27 cellular contexts compared by ENCODE assay signal in the genomic region with DNA sequence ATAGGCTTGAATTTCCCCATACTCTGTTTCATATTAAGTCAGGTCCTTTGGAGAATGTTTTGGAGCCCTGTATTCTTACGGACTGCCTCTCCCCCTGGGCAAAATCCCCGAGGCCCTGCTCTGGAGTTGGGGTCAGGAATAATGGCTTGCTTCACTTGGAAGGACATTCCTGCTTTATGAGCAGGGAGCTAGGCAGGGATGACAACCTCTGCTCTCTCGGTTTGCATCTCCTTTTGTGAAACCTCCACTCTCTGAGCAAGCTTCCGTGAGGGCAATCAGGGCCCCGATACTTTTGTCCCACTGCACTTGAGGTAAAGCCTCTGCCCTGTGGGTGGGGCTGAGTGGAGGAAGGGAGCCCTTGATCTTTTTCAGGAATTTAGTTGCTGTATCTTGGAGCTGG. TPM values are rescaled to one million over a fixed set of nuclear protein-coding genes. Genes with fewer than 3 reads are reported as not detected.
"Had no signal": no experiment of that assay in that cellular context is flagged by ENCODE, and none has a peak within 500 bp of the region (broad histone marks: within the 10 kb centered on the region; RNA-seq: fewer than 3 reads in every experiment).

No MANE protein-coding gene starts in this region.

- H3K4me1 ChIP-seq: left ventricle myocardium inferior, pancreas, prostate gland, stomach, testis, thyroid gland, transverse colon, uterus had no signal

- H3K27me3 ChIP-seq: pancreas, stomach, testis, thyroid gland, transverse colon, uterus had no signal

- H3K36me3 ChIP-seq: uterus had no signal

- H3K4me3 ChIP-seq: left ventricle myocardium inferior, lung, pancreas, prostate gland, skin epidermis, stomach, testis, thyroid gland, transverse colon, uterus had no signal

- H3K9me3 Mint-ChIP-seq: naive B cell; natural killer cell; stimulated activated naive B cell treated with anti-CD40 and anti-IgM and Interleukin-4, amounts not matched to agents 10 μg/mL and 1 μg/mL and 100 μg/mL, for 72 hours had no signal

- H3K36me3 Mint-ChIP-seq: natural killer cell had no signal

- H3K27ac ChIP-seq: left ventricle myocardium inferior, pancreas, prostate gland, skin epidermis, stomach, testis, thyroid gland, transverse colon, uterus had no signal

- DNase-seq: islet precursor cell; left ventricle myocardium inferior; mesendoderm; naive B cell; natural killer cell; nephron progenitor cell; pancreas; posterior cingulate gyrus; retina; right cardiac atrium; stimulated activated CD4-positive, alpha-beta T cell treated with anti-CD3 and anti-CD28 coated beads, Interleukin-12 subunit alpha, Interleukin-12 subunit beta, amount 100 ng/mL, for 4 hours; stimulated activated CD4-positive, alpha-beta T cell treated with anti-CD3 and anti-CD28 coated beads, Interleukin-15, amount 100 ng/mL, for 24 hours; stimulated activated CD4-positive, alpha-beta T cell treated with anti-CD3 and anti-CD28 coated beads, Interleukin-2, amount 100 ng/mL, for 24 hours; stimulated activated CD4-positive, alpha-beta T cell treated with anti-CD3 and anti-CD28 coated beads, Interleukin-4, amount 100 ng/mL, for 1 hour; stimulated activated naive B cell treated with anti-CD40 and anti-IgM and Interleukin-4, amounts not matched to agents 10 μg/mL and 1 μg/mL and 100 μg/mL, for 72 hours; stimulated activated naive CD8-positive, alpha-beta T cell treated with anti-CD3 and anti-CD28 coated beads, Interleukin-15, Interleukin-2, amounts not matched to agents 100 U/mL and 50 U/mL, for 24 hours; stomach; testis; thyroid gland; transverse colon; uterus had no signal

- ATAC-seq: natural killer cell; pancreas; right cardiac atrium; sciatic nerve; stimulated activated naive B cell treated with anti-CD40 and anti-IgM and Interleukin-4, amounts not matched to agents 10 μg/mL and 1 μg/mL and 100 μg/mL, for 72 hours; stimulated activated naive CD8-positive, alpha-beta T cell treated with anti-CD3 and anti-CD28 coated beads, Interleukin-15, Interleukin-2, amounts not matched to agents 100 U/mL and 50 U/mL, for 24 hours had no signal

- H3K27ac Mint-ChIP-seq: mesothelial cell of epicardium; natural killer cell; nephron progenitor cell; stimulated activated naive B cell treated with anti-CD40 and anti-IgM and Interleukin-4, amounts not matched to agents 10 μg/mL and 1 μg/mL and 100 μg/mL, for 72 hours had no signal

- H3K27me3 Mint-ChIP-seq: naive B cell; stimulated activated naive B cell treated with anti-CD40 and anti-IgM and Interleukin-4, amounts not matched to agents 10 μg/mL and 1 μg/mL and 100 μg/mL, for 72 hours had no signal

- H3K4me3 Mint-ChIP-seq: mesothelial cell of epicardium; natural killer cell; nephron progenitor cell; stimulated activated naive B cell treated with anti-CD40 and anti-IgM and Interleukin-4, amounts not matched to agents 10 μg/mL and 1 μg/mL and 100 μg/mL, for 72 hours had no signal

- H3K4me1 Mint-ChIP-seq: mesothelial cell of epicardium, natural killer cell, nephron progenitor cell had no signal

- H3K9me3 ChIP-seq: left ventricle myocardium inferior, pancreas, prostate gland, stomach, testis, thyroid gland, transverse colon, uterus had no signal

RNA-seq across cellular contexts. Expression of a gene that starts 25.3 kb away (rescaled TPM):
- total RNA-seq: kidney epithelial cell had no signal
